ENCODE assay signal across 34 cellular contexts in genomic region chr3:12768579-12769527, GRCh38. TPM values are rescaled to one million over a fixed set of nuclear protein-coding genes. Genes with fewer than 3 reads are reported as not detected.
A peak's percentile ranks its signal among the peaks of the same experiment; 100 is the strongest.
DNase-seq lines count a peak whose midpoint lies in the region; FAIRE-seq and TF ChIP-seq lines count a peak whose summit lies in the region.
"Had no signal": no experiment of that assay in that cellular context is flagged by ENCODE, and none has a peak within 500 bp of the region (broad histone marks: within the 10 kb centered on the region; RNA-seq: fewer than 3 reads in every experiment).

No MANE protein-coding gene starts in this region.

- no peaks in the 10 kb centered on the region for H3K36me3 ChIP-seq in H7 (replicated peaks; ENCODE audit: control insufficient read depth, insufficient read depth, low read length)
- no peaks in the 10 kb centered on the region for H3K36me3 ChIP-seq in H1 (ENCODE audit: control insufficient read depth in 2 of 4, insufficient read depth in 4 of 4, low read length in 3 of 4)
- H3K36me3 ChIP-seq in mesendoderm (ENCODE audit: control insufficient read depth, insufficient read depth, low read length): no peaks in the 10 kb centered on the region
- no peaks in the 10 kb centered on the region for H3K36me3 ChIP-seq in testis (ENCODE audit: low read depth, missing control alignments)
- H3K36me3 ChIP-seq: MG63 had no signal

- no peaks in the 10 kb centered on the region for H3K9me3 Mint-ChIP-seq in CD14-positive monocyte
- H3K9me3 Mint-ChIP-seq: activated naive CD8-positive, alpha-beta T cell treated with anti-CD3 and anti-CD28 coated beads, Interleukin-2, amount 50 U/mL, for 24 hours; effector memory CD8-positive, alpha-beta T cell; HFFc6; nephron; stimulated activated effector memory CD8-positive, alpha-beta T cell treated with anti-CD3 and anti-CD28 coated beads, Interleukin-12 subunit alpha, Interleukin-12 subunit beta, amount 100 ng/mL, for 72 hours; T-helper 1 cell treated with Interleukin-12 subunit alpha and Interleukin-12 subunit beta and Interleukin-4 antibody, amounts not matched to agents 30 μg/mL and 1 μg/mL, for 36 hours had no signal

- H3K79me1 ChIP-seq in H1 (ENCODE audit: low read depth, low read length) (no peaks in the 10 kb centered on the region), mesendoderm (ENCODE audit: low read length) (no peaks in the 10 kb centered on the region)

- H4K8ac ChIP-seq in H1 (ENCODE audit: extremely low read depth, insufficient read depth, low read length) (no peak overlapping the region), mesendoderm (ENCODE audit: low read depth, low read length) (no peak overlapping the region)

- no peak for TF ChIP-seq RAD21 in H1 (IDR thresholded peaks at IDR 0.05 in 1 of 2, conservative IDR thresholded peaks at IDR 0.05 in 1 of 2; ENCODE audit: low read depth in 2 of 2, low read length in 2 of 2)

- intact Hi-C loops in testis (cut with DNase I; ENCODE audit: low total_unique reads): no loop called here
- intact Hi-C loops in CD14-positive monocyte (cut with micrococcal nuclease): no loop called here

- peaks cover 0 to 8% (median 4%) of the 10 kb centered on the region in 3 donors for H3K27me3 Mint-ChIP-seq in CD14-positive monocyte (ENCODE audit: low read depth in 3 of 3)

- H2BK5ac ChIP-seq in H1 (ENCODE audit: low read depth, low read length) (no peak overlapping the region), mesendoderm (ENCODE audit: low read length) (no peak overlapping the region)

- no peaks in the 10 kb centered on the region for H3K36me3 Mint-ChIP-seq in CD14-positive monocyte
- H3K36me3 Mint-ChIP-seq: stimulated activated effector memory CD8-positive, alpha-beta T cell treated with anti-CD3 and anti-CD28 coated beads, Interleukin-12 subunit alpha, Interleukin-12 subunit beta, amount 100 ng/mL, for 72 hours had no signal

- H3K4me3 ChIP-seq in H7 (ENCODE audit: insufficient read depth, low read depth, low read length) (peak overlapping the region; percentile 40; the same call in 1 of the 2 replicates), H1 (ENCODE audit: extremely low read depth in 1 of 4, insufficient read depth in 2 of 4, low read depth in 3 of 4, low read length in 4 of 4) (peak overlapping the region in 2 of 4 experiments; percentile 0 to 44; a peak in 4 of 8 replicates), mesendoderm (ENCODE audit: low read length) (no peak overlapping the region), testis (no peak overlapping the region)
- H3K4me3 ChIP-seq: lung, MG63 had no signal

- CTCF ChIA-PET in H1 (lab: Charles Lee; ENCODE audit: partially characterized antibody): interaction anchor here (1.1 to 4.0 kb wide), 7 partner anchors 18 to 73 kb away, joined by 3 to 13 read pairs (median 4); partner anchors contain the start of gene RPL32

- H3K14ac ChIP-seq in H1 (ENCODE audit: insufficient read length): no peak overlapping the region

- peaks cover 3% of the 10 kb centered on the region for H3K4me1 Mint-ChIP-seq in CD14-positive monocyte
- H3K4me1 Mint-ChIP-seq: stimulated activated effector memory CD8-positive, alpha-beta T cell treated with anti-CD3 and anti-CD28 coated beads, Interleukin-12 subunit alpha, Interleukin-12 subunit beta, amount 100 ng/mL, for 72 hours had no signal

- no peaks in the 10 kb centered on the region for H3K9me3 ChIP-seq in H1 (ENCODE audit: insufficient read depth in 2 of 2, low read depth in 1 of 2, low read length in 1 of 2)
- H3K9me3 ChIP-seq in testis: no peaks in the 10 kb centered on the region
- H3K9me3 ChIP-seq: Caco-2, MG63 had no signal

- H2BK15ac ChIP-seq in H1 (ENCODE audit: low read length): no peak overlapping the region
- no peak overlapping the region for H2BK15ac ChIP-seq in mesendoderm (replicated peaks; ENCODE audit: low read depth)

- DNase-seq in NCI-H146 (lab: John Stamatoyannopoulos, UW): peak; percentile 13
- no peak for DNase-seq in NCI-H146 treated with DMSO at 0.1 percent for 48 hours (lab: John Stamatoyannopoulos, UW; ENCODE audit: unreplicated experiment)
- peak; percentile 72 for DNase-seq in H7
- peak in 1 of 2 experiments; percentile 68 for DNase-seq in H1 (ENCODE audit: low read depth in 1 of 2, low spot score in 2 of 2)
- peak; percentile 43 for DNase-seq in mesendoderm
- DNase-seq in testis: no peak
- DNase-seq in CD14-positive monocyte (ENCODE audit: low spot score): no peak
- no peak for DNase-seq in NCI-H2081 (lab: John Stamatoyannopoulos, UW)
- DNase-seq: 8988T; activated CD4-positive, alpha-beta T cell treated with anti-CD3 and anti-CD28 coated beads, Interleukin-2, amount 50 U/mL, for 4 hours; activated naive CD4-positive, alpha-beta T cell; activated naive CD8-positive, alpha-beta T cell treated with anti-CD3 and anti-CD28 coated beads, Interleukin-2, amount 50 U/mL, for 24 hours; C1 segment of cervical spinal cord; Caco-2; central memory CD4-positive, alpha-beta T cell; DMS53; effector memory CD8-positive, alpha-beta T cell; GDM1; HFFc6; KG1; MG63; NCI-H446; OCI-M1; stimulated activated CD4-positive, alpha-beta T cell treated with anti-CD3 and anti-CD28 coated beads, Interleukin-15, amount 100 ng/mL, for 24 hours; substantia nigra had no signal

- H3K4me2 ChIP-seq in H1 (ENCODE audit: insufficient read depth in 1 of 2, low read depth in 2 of 2, low read length in 2 of 2) (peak overlapping the region; percentile 29 to 60), mesendoderm (ENCODE audit: low read length) (no peak overlapping the region)

- TF ChIP-seq EP300 in H1 (IDR thresholded peaks at IDR 0.05; ENCODE audit: borderline replicate concordance in 1 of 2, low read depth in 2 of 2, low read length in 2 of 2): no peak

- 37% methylated on average over 19 of the region's 54 CpGs; no CpG with 5 or more reads in 1 of the 2 experiments for WGBS in H1 (ENCODE audit: extremely low coverage in 1 of 2, insufficient coverage in 1 of 2, insufficient read length in 1 of 2, insufficient replicate concordance in 2 of 2, low coverage in 1 of 2, low lambda C conversion rate in 2 of 2, missing lambda C conversion rate in 1 of 2), 2 experiments
- no CpG with 5 or more reads among the region's 54 CpGs for WGBS in mesendoderm (ENCODE audit: extremely low coverage, insufficient coverage, low lambda C conversion rate)
- 70 to 89% methylated on average over 9 to 47 of the region's 54 CpGs for WGBS in testis, 2 donors

- H4K5ac ChIP-seq in H1 (ENCODE audit: insufficient read length, low read depth, low read length) (no peak overlapping the region), mesendoderm (ENCODE audit: low read length) (no peak overlapping the region)

- H3K9ac ChIP-seq in H1 (replicated peaks in 1 of 4; ENCODE audit: extremely low read depth in 1 of 4, low read depth in 3 of 4, low read length in 3 of 4) (no peak overlapping the region), mesendoderm (ENCODE audit: low read length) (peak overlapping the region; percentile 34)

- H3K4me1 ChIP-seq in H1 (replicated peaks in 1 of 4; ENCODE audit: control insufficient read depth in 3 of 4, insufficient read depth in 4 of 4, low read length in 3 of 4): no peaks in the 10 kb centered on the region
- H3K4me1 ChIP-seq in mesendoderm (ENCODE audit: control insufficient read depth, low read depth, low read length): no peaks in the 10 kb centered on the region
- peaks cover 3% of the 10 kb centered on the region for H3K4me1 ChIP-seq in testis
- H3K4me1 ChIP-seq: Caco-2 had no signal

- H4K91ac ChIP-seq in H1 (replicated peaks; ENCODE audit: insufficient read length, low read length): no peak overlapping the region

- no peak overlapping the region for H2AFZ ChIP-seq in H1 (ENCODE audit: low read length)

- no peak overlapping the region for H3K27ac ChIP-seq in H1 (ENCODE audit: low read depth, low read length)
- H3K27ac ChIP-seq in mesendoderm (ENCODE audit: low read depth, low read length): no peak overlapping the region
- no peak overlapping the region for H3K27ac ChIP-seq in testis

- H3K23me2 ChIP-seq in H1 (ENCODE audit: low read depth, low read length): peaks cover 2% of the 10 kb centered on the region; the same call in 1 of the 2 replicates

- H2BK120ac ChIP-seq in H1 (replicated peaks; ENCODE audit: low read depth, low read length) (no peak overlapping the region), mesendoderm (ENCODE audit: low read depth, low read length) (no peak overlapping the region)

- H3K56ac ChIP-seq in H1 (replicated peaks; ENCODE audit: insufficient read length, low read depth, low read length): no peak overlapping the region
- peak overlapping the region; percentile 49 for H3K56ac ChIP-seq in mesendoderm (ENCODE audit: low read length)

- H2AK5ac ChIP-seq in H1 (ENCODE audit: low read depth, low read length) (no peak overlapping the region), mesendoderm (ENCODE audit: low read length) (no peak overlapping the region)

- POLR2A ChIA-PET in H1 (lab: Charles Lee; ENCODE audit: partially characterized antibody): interaction anchor here (0.8 to 1.3 kb wide), 3 partner anchors 12 to 71 kb away, joined by 3 to 5 read pairs (median 4); no protein-coding TSS in a partner anchor

- no peak overlapping the region for H3K4ac ChIP-seq in H1 (replicated peaks; ENCODE audit: insufficient read length, low read depth, low read length)
- no peak overlapping the region for H3K4ac ChIP-seq in mesendoderm (ENCODE audit: low read depth, low read length)

- no peak overlapping the region for H2BK20ac ChIP-seq in H1 (ENCODE audit: low read length)

- TF ChIP-seq POLR2A in H1 (IDR thresholded peaks at IDR 0.05; ENCODE audit: control extremely low read depth in 1 of 2, low read depth in 2 of 2, low read length in 2 of 2): no peak
- no peak for TF ChIP-seq POLR2A in testis (IDR thresholded peaks at IDR 0.05)

- H3K18ac ChIP-seq in H1 (ENCODE audit: extremely low read depth, low read length): no peak overlapping the region
- no peak overlapping the region for H3K18ac ChIP-seq in mesendoderm (ENCODE audit: low read length)

- no peak overlapping the region for H2BK12ac ChIP-seq in H1 (ENCODE audit: low read depth, low read length)

- no peak for FAIRE-seq in H1 (lab: Jason Lieb, UNC)
- FAIRE-seq: astrocyte, keratinocyte, TTC549 had no signal

- H3K23ac ChIP-seq in H1 (ENCODE audit: insufficient read length): no peak overlapping the region
- H3K23ac ChIP-seq in mesendoderm (ENCODE audit: low read length): no peak overlapping the region

- no peak overlapping the region for H3K27ac Mint-ChIP-seq in CD14-positive monocyte
- H3K27ac Mint-ChIP-seq: activated naive CD8-positive, alpha-beta T cell treated with anti-CD3 and anti-CD28 coated beads, Interleukin-2, amount 50 U/mL, for 24 hours; effector memory CD8-positive, alpha-beta T cell; HFFc6; nephron; stimulated activated effector memory CD8-positive, alpha-beta T cell treated with anti-CD3 and anti-CD28 coated beads, Interleukin-12 subunit alpha, Interleukin-12 subunit beta, amount 100 ng/mL, for 72 hours; T-helper 1 cell treated with Interleukin-12 subunit alpha and Interleukin-12 subunit beta and Interleukin-4 antibody, amounts not matched to agents 30 μg/mL and 1 μg/mL, for 36 hours had no signal

- H3K4me3 Mint-ChIP-seq in CD14-positive monocyte: no peak overlapping the region
- H3K4me3 Mint-ChIP-seq: activated naive CD8-positive, alpha-beta T cell treated with anti-CD3 and anti-CD28 coated beads, Interleukin-2, amount 50 U/mL, for 24 hours; effector memory CD8-positive, alpha-beta T cell; HFFc6; nephron; stimulated activated effector memory CD8-positive, alpha-beta T cell treated with anti-CD3 and anti-CD28 coated beads, Interleukin-12 subunit alpha, Interleukin-12 subunit beta, amount 100 ng/mL, for 72 hours; T-helper 1 cell treated with Interleukin-12 subunit alpha and Interleukin-12 subunit beta and Interleukin-4 antibody, amounts not matched to agents 30 μg/mL and 1 μg/mL, for 36 hours had no signal

- TF ChIP-seq CTCF in H1 (IDR thresholded peaks at IDR 0.05; ENCODE audit: control extremely low read depth in 1 of 3, insufficient read depth in 1 of 3, low read depth in 1 of 3, low read length in 3 of 3) (peak in 1 of 3 experiments; percentile 6; a peak in 1 of 4 replicates), testis (IDR thresholded peaks at IDR 0.05) (no peak), CD14-positive monocyte (IDR thresholded peaks at IDR 0.05) (no peak)

- H3K27me3 ChIP-seq in H7 (ENCODE audit: control insufficient read depth, insufficient read depth, low read length) (no peaks in the 10 kb centered on the region; the same call in 1 of the 2 replicates), H1 (replicated peaks in 1 of 4; ENCODE audit: control insufficient read depth in 3 of 4, extremely low read depth in 1 of 4, insufficient read depth in 3 of 4, low read length in 3 of 4) (peaks cover 0 to 3% (median 0%) of the 10 kb centered on the region in 4 experiments; a peak in 3 of 7 replicates), mesendoderm (ENCODE audit: insufficient read depth, low read length, poor library complexity) (no peaks in the 10 kb centered on the region), testis (no peaks in the 10 kb centered on the region)
- H3K27me3 ChIP-seq: MG63 had no signal

- no peaks in the 10 kb centered on the region for H3K79me2 ChIP-seq in H1 (ENCODE audit: control insufficient read depth in 1 of 2, insufficient read depth in 2 of 2, low read length in 2 of 2)
- H3K79me2 ChIP-seq in mesendoderm (ENCODE audit: control insufficient read depth, insufficient read depth, low read length): no peaks in the 10 kb centered on the region

- H4K20me1 ChIP-seq in H1 (replicated peaks in 1 of 2; ENCODE audit: control insufficient read depth in 1 of 2, insufficient read depth in 2 of 2, low read length in 2 of 2): no peaks in the 10 kb centered on the region

RNA-seq across cellular contexts. Expression of gene TMEM40, which starts 9.8 kb away (rescaled TPM):
- 1.8 TPM in 1 of 2 replicates, not detected in the other for total RNA-seq in H7 (2014; rRNA removed; shearing (Covaris generic))
- not detected in 2 replicates for total RNA-seq in H1 (2021; fragmentation: NEBNext Ultra II Directional; extraction: Animal tissue kit (Norgen Biotek cat#: 25700))
- polyA plus RNA-seq in H1 (2011; rRNA removed) (0.11 and 0.18 TPM in 2 replicates), testis (ENCODE audit: insufficient read depth, low read depth, low replicate concordance) (0.96 TPM), CD14-positive monocyte (under 1 TPM in 1 of 2 donors, not detected in 1; 0.92 TPM)
- polyA plus RNA-seq in H1 (2011; cell fraction: cytosol; rRNA removed): 0.26 TPM
- polyA plus RNA-seq in H1 (2011; cell fraction: nucleus; rRNA removed): 0.57 TPM
- polyA plus RNA-seq in H1 (2012, experiment 1 of 2): 0.28 TPM in 1 of 4 replicates, not detected in the others
- polyA plus RNA-seq in H1 (2012, experiment 2 of 2): not detected
- polyA plus RNA-seq in H1 (2013, experiment 1 of 2): 0.12 TPM
- 0.22 TPM for polyA plus RNA-seq in H1 (2013, experiment 2 of 2)
- polyA minus RNA-seq in H1 (2011; rRNA and poly(A)+ RNA removed): not detected in 2 replicates
- not detected for polyA minus RNA-seq in H1 (2011; cell fraction: cytosol; rRNA and poly(A)+ RNA removed)
- polyA minus RNA-seq in H1 (2011; cell fraction: nucleus; rRNA and poly(A)+ RNA removed): not detected
- polyA plus RNA-seq in mesendoderm (2013, experiment 1 of 2): 0.49 TPM
- 0.71 TPM for polyA plus RNA-seq in mesendoderm (2013, experiment 2 of 2)
- total RNA-seq in testis: 1 to 10 TPM; 1.5 to 1.7 TPM
- total RNA-seq: HT-29, osteoblast had no signal

RNA-seq across cellular contexts. Expression of gene CAND2, which starts 27.6 kb away (rescaled TPM):
- total RNA-seq in H7 (2014; rRNA removed; shearing (Covaris generic)): 16.7 and 17.4 TPM in 2 replicates
- 8.7 and 11.2 TPM in 2 replicates for total RNA-seq in H1 (2021; fragmentation: NEBNext Ultra II Directional; extraction: Animal tissue kit (Norgen Biotek cat#: 25700))
- polyA plus RNA-seq in H1 (2011; rRNA removed): 8.7 and 12.0 TPM in 2 replicates
- polyA plus RNA-seq in H1 (2011; cell fraction: cytosol; rRNA removed): 9.2 TPM
- polyA plus RNA-seq in H1 (2011; cell fraction: nucleus; rRNA removed): 20.3 TPM
- 5.3 to 10.4 TPM (median 9.1 TPM) in 4 replicates for polyA plus RNA-seq in H1 (2012, experiment 1 of 2)
- 7.4 TPM for polyA plus RNA-seq in H1 (2012, experiment 2 of 2)
- 4.0 TPM for polyA plus RNA-seq in H1 (2013, experiment 1 of 2)
- 3.4 TPM for polyA plus RNA-seq in H1 (2013, experiment 2 of 2)
- polyA minus RNA-seq in H1 (2011; rRNA and poly(A)+ RNA removed): 11.0 and 15.6 TPM in 2 replicates
- polyA minus RNA-seq in H1 (2011; cell fraction: cytosol; rRNA and poly(A)+ RNA removed): 7.3 TPM
- polyA minus RNA-seq in H1 (2011; cell fraction: nucleus; rRNA and poly(A)+ RNA removed): 17.4 TPM
- 1.7 TPM for polyA plus RNA-seq in mesendoderm (2013, experiment 1 of 2)
- polyA plus RNA-seq in mesendoderm (2013, experiment 2 of 2): 1.4 TPM
- total RNA-seq in testis: 100 to 1,000 TPM; 118 to 128 TPM
- 38.0 TPM for polyA plus RNA-seq in testis (ENCODE audit: insufficient read depth, low read depth, low replicate concordance)
- polyA plus RNA-seq in CD14-positive monocyte: not detected
- total RNA-seq: Caco-2, HT-29 had no signal

Comparison
In these comparisons a context has a peak if more than half of its experiments do, and no peak if none do; other contexts are left out.
1. DNase-seq: peak in NCI-H146 (single experiment), H7 (single experiment) and mesendoderm (single experiment); none in NCI-H146 treated with DMSO at 0.1 percent for 48 hours (single experiment), testis (single experiment), CD14-positive monocyte (single experiment) and NCI-H2081 (0 of 2).